Comparison of ENCODE assay signal across 24 cellular contexts in genomic region chr14:32654106-32654505, GRCh38.
"Had no signal": no experiment of that assay in that cellular context is flagged by ENCODE, and none has a peak within 500 bp of the region (broad histone marks: within the 10 kb centered on the region; RNA-seq: fewer than 3 reads in every experiment).

No MANE protein-coding gene starts in this region.

- H3K36me3 Mint-ChIP-seq: activated CD4-positive, alpha-beta memory T cell treated with anti-CD3 and anti-CD28 coated beads for 36 hours; activated naive CD8-positive, alpha-beta T cell; T-cell had no signal

- H3K27ac Mint-ChIP-seq: activated CD4-positive, alpha-beta memory T cell treated with anti-CD3 and anti-CD28 coated beads for 36 hours; activated CD4-positive, alpha-beta T cell treated with anti-CD3 and anti-CD28 coated beads, Interleukin-2, amount 10 ng/mL, durations not matched to agents 7 days and 5 days; activated naive CD4-positive, alpha-beta T cell treated with anti-CD3 and anti-CD28 coated beads for 36 hours; activated naive CD8-positive, alpha-beta T cell; activated T-helper 17 cell treated with anti-CD3 and anti-CD28 coated beads, Interleukin-2, amount 50 U/mL, for 72 hours; T-cell had no signal

- H3K9me3 Mint-ChIP-seq: activated CD4-positive, alpha-beta memory T cell treated with anti-CD3 and anti-CD28 coated beads for 36 hours; activated CD4-positive, alpha-beta T cell treated with anti-CD3 and anti-CD28 coated beads, Interleukin-2, amount 10 ng/mL, durations not matched to agents 7 days and 5 days; activated naive CD4-positive, alpha-beta T cell treated with anti-CD3 and anti-CD28 coated beads for 36 hours; activated T-helper 17 cell treated with anti-CD3 and anti-CD28 coated beads, Interleukin-2, amount 50 U/mL, for 72 hours had no signal

- H3K4me3 ChIP-seq: SK-N-MC had no signal

- H3K4me3 Mint-ChIP-seq: activated CD4-positive, alpha-beta memory T cell treated with anti-CD3 and anti-CD28 coated beads for 36 hours; activated CD4-positive, alpha-beta T cell treated with anti-CD3 and anti-CD28 coated beads, Interleukin-2, amount 10 ng/mL, durations not matched to agents 7 days and 5 days; activated naive CD4-positive, alpha-beta T cell treated with anti-CD3 and anti-CD28 coated beads for 36 hours; activated naive CD8-positive, alpha-beta T cell; activated T-helper 17 cell treated with anti-CD3 and anti-CD28 coated beads, Interleukin-2, amount 50 U/mL, for 72 hours; T-cell had no signal

- DNase-seq: activated CD4-positive, alpha-beta memory T cell treated with anti-CD3 and anti-CD28 coated beads for 36 hours; activated CD4-positive, alpha-beta T cell treated with anti-CD3 and anti-CD28 coated beads, Interleukin-2, amount 10 ng/mL, durations not matched to agents 7 days and 5 days; activated CD4-positive, CD25-positive, alpha-beta regulatory T cell; activated gamma-delta T cell; activated naive CD4-positive, alpha-beta T cell treated with anti-CD3 and anti-CD28 coated beads for 36 hours; activated T-cell treated with anti-CD3 and anti-CD28 coated beads for 4 hours; activated T-cell treated with anti-CD3 and anti-CD28 coated beads, Interleukin-2, amount 50 U/mL, for 48 hours; brain microvascular endothelial cell; Kasumi-1; NCI-H1048; NCI-H146; NCI-H187 treated with DMSO at 0.1 percent for 48 hours; NCI-H2081 treated with DMSO at 0.1 percent for 48 hours; NCI-H2171; NCI-H2227 treated with DMSO at 0.1 percent for 48 hours; NCI-H446 treated with DMSO at 0.1 percent for 48 hours; NCI-H526; NCI-H774; RPMI8226; T-cell had no signal

- ATAC-seq: activated T-helper 17 cell treated with anti-CD3 and anti-CD28 coated beads, Interleukin-2, amount 50 U/mL, for 72 hours; Right ventricle myocardium inferior; T-cell had no signal

- H3K27me3 Mint-ChIP-seq: activated CD4-positive, alpha-beta memory T cell treated with anti-CD3 and anti-CD28 coated beads for 36 hours; activated CD4-positive, alpha-beta T cell treated with anti-CD3 and anti-CD28 coated beads, Interleukin-2, amount 10 ng/mL, durations not matched to agents 7 days and 5 days; activated naive CD8-positive, alpha-beta T cell; activated T-helper 17 cell treated with anti-CD3 and anti-CD28 coated beads, Interleukin-2, amount 50 U/mL, for 72 hours; T-cell had no signal

- H3K4me1 Mint-ChIP-seq: activated CD4-positive, alpha-beta T cell treated with anti-CD3 and anti-CD28 coated beads, Interleukin-2, amount 10 ng/mL, durations not matched to agents 7 days and 5 days; activated T-helper 17 cell treated with anti-CD3 and anti-CD28 coated beads, Interleukin-2, amount 50 U/mL, for 72 hours; T-cell had no signal
